10 cellular contexts compared by ENCODE assay signal in the genomic region with DNA sequence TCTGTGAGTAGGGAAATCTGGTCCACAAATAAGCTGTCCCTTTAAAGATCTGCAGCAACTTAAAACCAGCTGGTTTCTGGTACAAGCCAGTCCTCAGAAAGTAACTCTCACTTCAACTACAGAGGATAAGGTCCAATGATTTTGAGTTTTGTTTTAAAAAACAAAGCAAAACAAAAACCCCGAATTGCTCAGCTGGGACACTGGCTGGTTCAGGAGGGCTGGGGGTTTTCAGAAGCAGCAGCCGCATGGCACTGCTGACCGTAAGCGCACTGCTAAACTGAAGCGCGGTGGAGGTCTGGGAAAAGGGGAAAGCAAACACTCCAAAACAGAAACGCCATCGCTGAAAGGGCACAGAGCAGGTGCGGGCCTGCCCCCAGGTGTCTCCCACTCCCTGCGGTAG. TPM values are rescaled to one million over a fixed set of nuclear protein-coding genes. Genes with fewer than 3 reads are reported as not detected.
DNase-seq lines count a peak whose midpoint lies in the region; ATAC-seq lines count a peak whose summit lies in the region.
"Had no signal": no experiment of that assay in that cellular context is flagged by ENCODE, and none has a peak within 500 bp of the region (broad histone marks: within the 10 kb centered on the region; RNA-seq: fewer than 3 reads in every experiment).

No MANE protein-coding gene starts in this region.

- no peaks in the 10 kb centered on the region for H3K27me3 Mint-ChIP-seq in naive B cell
- H3K27me3 Mint-ChIP-seq: activated CD8-positive, alpha-beta memory T cell treated with anti-CD3 and anti-CD28 coated beads, Interleukin-2, amount 10 ng/mL, durations not matched to agents 7 days and 5 days had no signal

- ATAC-seq in GM18858 (IDR thresholded peaks at IDR 0.05; ENCODE audit: unreplicated experiment) (peak; percentile 67), GM21825 (IDR thresholded peaks at IDR 0.05; ENCODE audit: unreplicated experiment) (peak; percentile 78), HG03521 (IDR thresholded peaks at IDR 0.05; ENCODE audit: unreplicated experiment) (peak; percentile 64), naive B cell (ENCODE audit: low read depth in 2 of 2) (peak; percentile 96 to 97), HG03460 (IDR thresholded peaks at IDR 0.05; ENCODE audit: unreplicated experiment) (no peak)
- ATAC-seq: activated CD8-positive, alpha-beta memory T cell treated with anti-CD3 and anti-CD28 coated beads, Interleukin-2, amount 10 ng/mL, durations not matched to agents 7 days and 5 days had no signal

- no peaks in the 10 kb centered on the region for H3K9me3 Mint-ChIP-seq in naive B cell

- H3K4me1 Mint-ChIP-seq in naive B cell: peaks cover 77 to 90% (median 89%) of the 10 kb centered on the region in 3 donors

- DNase-seq in naive B cell (peak; percentile 75), cerebellar nuclear complex (lab: John Stamatoyannopoulos, UW) (no peak), T-helper 2 cell (no peak), NCI-H526 (lab: John Stamatoyannopoulos, UW) (no peak)
- DNase-seq: activated CD8-positive, alpha-beta memory T cell treated with anti-CD3 and anti-CD28 coated beads, Interleukin-2, amount 10 ng/mL, durations not matched to agents 7 days and 5 days; retina had no signal

- H3K36me3 Mint-ChIP-seq in naive B cell: peaks cover 9 to 11% of the 10 kb centered on the region in 2 donors

- H3K4me3 Mint-ChIP-seq in naive B cell: peak overlapping the region; percentile 71 to 92 (median 83)
- H3K4me3 Mint-ChIP-seq: activated CD8-positive, alpha-beta memory T cell treated with anti-CD3 and anti-CD28 coated beads, Interleukin-2, amount 10 ng/mL, durations not matched to agents 7 days and 5 days had no signal

- peak overlapping the region; percentile 85 to 98 (median 95) for H3K27ac Mint-ChIP-seq in naive B cell
- H3K27ac Mint-ChIP-seq: activated CD8-positive, alpha-beta memory T cell treated with anti-CD3 and anti-CD28 coated beads, Interleukin-2, amount 10 ng/mL, durations not matched to agents 7 days and 5 days had no signal

RNA-seq across cellular contexts. Expression of gene MICAL3, which starts 59.7 kb away (rescaled TPM):
- 10 to 100 TPM; 10.9 to 28.0 (median 15.6) TPM for polyA plus RNA-seq in naive B cell (ENCODE audit: low read depth in 6 of 6)
